ENCODE assay signal across 1 cellular context in the genomic region with DNA sequence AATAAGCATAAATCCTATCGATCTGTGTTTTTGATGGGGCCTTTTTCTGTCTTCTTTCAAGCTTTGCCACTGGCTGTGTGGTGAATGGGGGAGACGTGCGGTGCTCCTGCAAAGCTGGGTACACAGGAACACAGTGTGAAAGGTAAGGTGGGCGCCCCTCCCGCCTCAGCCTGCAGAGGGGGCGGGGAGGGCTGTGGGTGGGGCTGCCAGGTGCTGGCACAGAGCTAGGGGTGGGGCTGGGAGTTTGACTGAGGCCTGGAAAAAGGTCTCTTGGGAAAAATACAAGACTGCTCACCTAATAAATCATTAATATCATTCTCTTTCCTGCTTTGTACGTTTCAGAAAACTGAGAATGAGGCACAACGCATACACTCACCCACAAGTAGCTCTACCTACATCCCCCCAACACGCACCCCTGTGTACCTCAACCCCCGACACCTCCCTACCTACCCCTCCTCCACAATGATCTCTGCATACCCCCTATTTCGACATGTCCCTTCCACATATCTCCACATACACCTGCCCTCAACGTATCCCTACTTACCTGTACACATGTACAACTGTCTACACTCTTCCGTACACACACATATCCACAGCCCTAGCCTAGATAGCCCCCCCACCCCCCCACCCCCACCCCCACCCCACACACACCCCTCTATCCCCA.
TF ChIP-seq lines count a peak whose summit lies in the region.

No MANE protein-coding gene starts in this region.

TF ChIP-seq in HCT116, 20 proteins besides CTCF, POLR2A, EP300 and RAD21 (continued from another document):
- TF ChIP-seq REST (IDR thresholded peaks at IDR 0.05; ENCODE audit: low read depth) (no peak), POLR2AphosphoS5 (IDR thresholded peaks at IDR 0.05; ENCODE audit: low read depth, low read length) (no peak), SIN3A (IDR thresholded peaks at IDR 0.05; ENCODE audit: low read depth) (no peak), ZNF274 (IDR thresholded peaks at IDR 0.05; ENCODE audit: low read depth, low read length) (no peak), EZH2 (IDR thresholded peaks at IDR 0.05) (no peak), EZH2phosphoT487 (IDR thresholded peaks at IDR 0.05; ENCODE audit: borderline replicate concordance) (no peak), SRF (IDR thresholded peaks at IDR 0.05; ENCODE audit: low read depth) (no peak)
- TF ChIP-seq, protein P1, sequence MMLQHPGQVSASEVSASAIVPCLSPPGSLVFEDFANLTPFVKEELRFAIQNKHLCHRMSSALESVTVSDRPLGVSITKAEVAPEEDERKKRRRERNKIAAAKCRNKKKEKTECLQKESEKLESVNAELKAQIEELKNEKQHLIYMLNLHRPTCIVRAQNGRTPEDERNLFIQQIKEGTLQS (IDR thresholded peaks at IDR 0.05) = no peak
